32 cellular contexts compared by ENCODE assay signal in the genomic region with DNA sequence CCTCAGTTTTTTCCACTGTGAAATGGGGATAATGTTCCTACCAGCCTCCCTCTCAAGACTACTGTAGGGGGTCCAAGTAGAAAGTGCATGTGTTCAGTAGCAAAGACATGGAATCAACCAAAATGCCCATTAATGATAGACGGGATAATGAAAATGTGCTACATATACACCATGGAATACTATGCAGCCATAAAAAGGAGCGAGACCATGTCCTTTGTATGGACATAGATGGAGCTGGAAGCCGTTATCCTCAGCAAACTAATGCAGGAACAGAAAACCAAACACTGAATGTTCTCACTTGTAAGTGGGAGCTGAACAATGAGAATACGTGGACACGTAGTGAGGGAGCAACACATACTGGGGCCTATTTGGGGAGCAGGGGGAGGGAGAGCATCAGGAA.
"Had no signal": no experiment of that assay in that cellular context is flagged by ENCODE, and none has a peak within 500 bp of the region (broad histone marks: within the 10 kb centered on the region; RNA-seq: fewer than 3 reads in every experiment).

No MANE protein-coding gene starts in this region.

- H3K36me3 ChIP-seq: adrenal gland, ascending aorta, brain microvascular endothelial cell, breast epithelium, cardiac muscle cell had no signal

- H3K27me3 ChIP-seq: adrenal gland, ascending aorta, body of pancreas, brain microvascular endothelial cell, breast epithelium, cardiac muscle cell had no signal

- DNase-seq: activated effector memory CD4-positive, alpha-beta T cell treated with anti-CD3 and anti-CD28 coated beads, Interleukin-2, amount 50 U/mL, for 16 hours; activated effector memory CD4-positive, alpha-beta T cell treated with Interleukin-2 at 50 U/mL for 16 hours; activated gamma-delta T cell; activated gamma-delta T cell treated with Interleukin-2 at 50 U/mL for 16 hours; activated naive CD4-positive, alpha-beta T cell; activated naive CD4-positive, alpha-beta T cell treated with anti-CD3 and anti-CD28 coated beads for 36 hours; activated naive CD4-positive, alpha-beta T cell treated with anti-CD3 and anti-CD28 coated beads, Interleukin-2, amount 10 ng/mL, durations not matched to agents 7 days and 5 days; activated naive CD4-positive, alpha-beta T cell treated with anti-CD3 and anti-CD28 coated beads, Interleukin-2, amount 50 U/mL, for 16 hours; activated naive CD4-positive, alpha-beta T cell treated with Interleukin-2 at 50 U/mL for 16 hours; activated naive CD8-positive, alpha-beta T cell treated with anti-CD3 and anti-CD28 coated beads for 36 hours; activated naive CD8-positive, alpha-beta T cell treated with anti-CD3 and anti-CD28 coated beads, Interleukin-2, amount 10 ng/mL, durations not matched to agents 7 days and 5 days; activated naive CD8-positive, alpha-beta T cell treated with anti-CD3 and anti-CD28 coated beads, Interleukin-2, amount 50 U/mL, for 24 hours; activated T-cell treated with anti-CD3 and anti-CD28 coated beads, Interleukin-2, amount 50 U/mL, for 24 hours; activated T-cell treated with anti-CD3 and anti-CD28 coated beads, Interleukin-2, amount 50 U/mL, for 4 hours; activated T-cell treated with anti-CD3 and anti-CD28 coated beads, Interleukin-2, amount 50 U/mL, for 48 hours; activated T-cell treated with anti-CD3 and anti-CD28 coated beads, Interleukin-2, amount 50 U/mL, for 72 hours; adrenal gland; amniotic stem cell; amygdala; anterior cingulate cortex; body of pancreas; brain microvascular endothelial cell; caudate nucleus; central memory CD4-positive, alpha-beta T cell; cerebellar nuclear complex had no signal

- H3K27ac ChIP-seq: adrenal gland, ascending aorta, body of pancreas, brain microvascular endothelial cell, breast epithelium, cardiac muscle cell had no signal

- FAIRE-seq: astrocyte, bronchial epithelial cell had no signal

- H3K4me1 ChIP-seq: breast epithelium had no signal

- H3K9me3 ChIP-seq: adrenal gland, ascending aorta, body of pancreas, breast epithelium had no signal

- ATAC-seq: activated naive CD4-positive, alpha-beta T cell treated with anti-CD3 and anti-CD28 coated beads, Interleukin-2, amount 50 U/mL, for 72 hours; activated naive CD8-positive, alpha-beta T cell treated with anti-CD3 and anti-CD28 coated beads, Interleukin-2, amount 50 U/mL, for 24 hours; activated T-cell treated with anti-CD3 and anti-CD28 coated beads, Interleukin-2, amount 50 U/mL, for 4 hours; activated T-cell treated with anti-CD3 and anti-CD28 coated beads, Interleukin-2, amount 50 U/mL, for 72 hours; activated T-helper 17 cell treated with anti-CD3 and anti-CD28 coated beads, Interleukin-2, amount 50 U/mL, for 72 hours; body of pancreas had no signal

- H3K4me3 ChIP-seq: adrenal gland, ascending aorta, body of pancreas, breast epithelium, cardiac muscle cell had no signal
